ENCODE assay signal across 1 cellular context in the genomic region with DNA sequence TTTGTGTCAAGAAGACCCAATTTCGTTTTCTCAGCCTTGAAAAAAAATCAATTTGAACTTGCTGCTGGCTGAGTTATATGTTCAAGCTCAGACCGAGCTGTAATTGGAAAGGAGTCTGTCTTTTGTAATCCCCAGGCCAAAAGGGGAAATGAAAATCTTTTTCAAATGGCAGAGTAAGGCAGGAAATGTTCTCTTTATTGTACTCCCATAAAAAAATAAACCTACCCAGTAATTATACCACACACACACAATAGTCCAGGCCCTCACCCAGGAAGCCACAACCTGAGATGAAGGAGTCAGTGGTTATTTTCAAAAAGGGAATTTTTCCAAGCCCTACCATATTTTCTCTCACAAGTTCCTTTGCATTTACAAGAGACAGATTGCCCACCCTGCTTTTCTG.
TF ChIP-seq lines count a peak whose summit lies in the region.

No MANE protein-coding gene starts in this region.

TF ChIP-seq in WTC11, 78 proteins besides CTCF, POLR2A, EP300 and RAD21 (continued from another document):
- TF ChIP-seq, protein P1, sequence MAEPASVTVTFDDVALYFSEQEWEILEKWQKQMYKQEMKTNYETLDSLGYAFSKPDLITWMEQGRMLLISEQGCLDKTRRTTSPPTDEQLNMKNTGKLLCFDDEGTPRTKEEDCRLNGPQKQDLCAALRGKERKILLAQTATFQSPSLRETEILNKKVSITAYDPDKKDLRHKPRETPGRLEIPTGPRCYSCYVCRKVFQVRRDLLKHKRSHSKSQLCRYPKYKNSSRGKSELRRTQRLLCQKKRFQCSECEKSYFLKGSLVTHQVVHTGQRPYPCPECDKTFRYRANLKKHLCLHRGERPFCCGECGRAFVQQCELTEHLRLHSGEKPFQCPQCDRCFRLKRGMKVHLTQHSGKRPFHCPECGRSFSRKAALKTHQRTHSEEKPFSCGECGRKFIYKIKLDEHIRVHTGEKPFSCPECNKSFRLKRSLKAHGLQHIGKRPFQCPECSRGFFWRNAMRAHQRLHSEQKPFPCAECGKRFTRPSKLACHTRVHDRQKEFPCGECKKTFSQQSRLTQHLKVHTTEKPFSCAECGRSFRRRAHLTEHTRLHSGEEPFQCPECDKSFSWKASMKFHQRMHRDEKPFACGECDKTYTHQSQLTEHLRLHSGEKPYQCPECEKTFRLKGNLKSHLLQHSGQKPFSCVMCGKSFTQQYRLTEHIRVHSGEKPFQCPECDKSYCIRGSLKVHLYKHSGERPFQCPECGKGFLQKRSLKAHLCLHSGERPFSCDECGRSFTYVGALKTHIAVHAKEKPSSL (CRISPR knock-in tag; conservative IDR thresholded peaks at IDR 0.05), result no peak
- TF ChIP-seq, protein P2, sequence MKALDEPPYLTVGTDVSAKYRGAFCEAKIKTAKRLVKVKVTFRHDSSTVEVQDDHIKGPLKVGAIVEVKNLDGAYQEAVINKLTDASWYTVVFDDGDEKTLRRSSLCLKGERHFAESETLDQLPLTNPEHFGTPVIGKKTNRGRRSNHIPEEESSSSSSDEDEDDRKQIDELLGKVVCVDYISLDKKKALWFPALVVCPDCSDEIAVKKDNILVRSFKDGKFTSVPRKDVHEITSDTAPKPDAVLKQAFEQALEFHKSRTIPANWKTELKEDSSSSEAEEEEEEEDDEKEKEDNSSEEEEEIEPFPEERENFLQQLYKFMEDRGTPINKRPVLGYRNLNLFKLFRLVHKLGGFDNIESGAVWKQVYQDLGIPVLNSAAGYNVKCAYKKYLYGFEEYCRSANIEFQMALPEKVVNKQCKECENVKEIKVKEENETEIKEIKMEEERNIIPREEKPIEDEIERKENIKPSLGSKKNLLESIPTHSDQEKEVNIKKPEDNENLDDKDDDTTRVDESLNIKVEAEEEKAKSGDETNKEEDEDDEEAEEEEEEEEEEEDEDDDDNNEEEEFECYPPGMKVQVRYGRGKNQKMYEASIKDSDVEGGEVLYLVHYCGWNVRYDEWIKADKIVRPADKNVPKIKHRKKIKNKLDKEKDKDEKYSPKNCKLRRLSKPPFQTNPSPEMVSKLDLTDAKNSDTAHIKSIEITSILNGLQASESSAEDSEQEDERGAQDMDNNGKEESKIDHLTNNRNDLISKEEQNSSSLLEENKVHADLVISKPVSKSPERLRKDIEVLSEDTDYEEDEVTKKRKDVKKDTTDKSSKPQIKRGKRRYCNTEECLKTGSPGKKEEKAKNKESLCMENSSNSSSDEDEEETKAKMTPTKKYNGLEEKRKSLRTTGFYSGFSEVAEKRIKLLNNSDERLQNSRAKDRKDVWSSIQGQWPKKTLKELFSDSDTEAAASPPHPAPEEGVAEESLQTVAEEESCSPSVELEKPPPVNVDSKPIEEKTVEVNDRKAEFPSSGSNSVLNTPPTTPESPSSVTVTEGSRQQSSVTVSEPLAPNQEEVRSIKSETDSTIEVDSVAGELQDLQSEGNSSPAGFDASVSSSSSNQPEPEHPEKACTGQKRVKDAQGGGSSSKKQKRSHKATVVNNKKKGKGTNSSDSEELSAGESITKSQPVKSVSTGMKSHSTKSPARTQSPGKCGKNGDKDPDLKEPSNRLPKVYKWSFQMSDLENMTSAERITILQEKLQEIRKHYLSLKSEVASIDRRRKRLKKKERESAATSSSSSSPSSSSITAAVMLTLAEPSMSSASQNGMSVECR (CRISPR knock-in tag; IDR thresholded peaks at IDR 0.05; ENCODE audit: borderline replicate concordance), result no peak
- TF ChIP-seq GRHL2 (CRISPR knock-in tag; IDR thresholded peaks at IDR 0.05; ENCODE audit: insufficient replicate concordance, severe bottlenecking), result no peak
- TF ChIP-seq GABPB1 (CRISPR knock-in tag; IDR thresholded peaks at IDR 0.05), result no peak
